Comparison of ENCODE assay signal across 11 cellular contexts in the genomic region with DNA sequence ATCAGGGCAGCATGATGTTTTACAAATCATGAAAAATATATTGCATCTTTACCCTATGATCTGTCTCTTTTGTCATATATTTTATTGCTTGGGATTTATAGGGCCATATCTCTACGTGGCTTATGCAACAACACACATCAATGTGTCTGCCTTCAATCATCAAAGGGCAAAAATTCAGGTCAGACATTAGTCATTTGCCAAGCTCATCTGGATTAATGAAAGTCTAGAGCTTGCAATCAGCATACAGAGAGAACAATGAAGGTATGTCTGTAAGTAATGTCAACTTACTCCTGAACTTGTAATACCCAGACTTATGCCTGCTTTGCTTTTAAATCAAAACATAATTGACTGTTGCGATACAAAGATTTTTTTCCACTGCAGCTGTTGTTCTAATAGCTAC.
DNase-seq lines count a peak whose midpoint lies in the region; FAIRE-seq and TF ChIP-seq lines count a peak whose summit lies in the region.
"Had no signal": no experiment of that assay in that cellular context is flagged by ENCODE, and none has a peak within 500 bp of the region (broad histone marks: within the 10 kb centered on the region; RNA-seq: fewer than 3 reads in every experiment).

No MANE protein-coding gene starts in this region.

- TF ChIP-seq CTCF in bronchial epithelial cell (IDR thresholded peaks at IDR 0.05; ENCODE audit: insufficient read depth, low read length, severe bottlenecking) (no peak), retinal pigment epithelial cell (conservative IDR thresholded peaks at IDR 0.05; ENCODE audit: low read depth, low read length) (no peak)

- no peaks in the 10 kb centered on the region for H3K27me3 ChIP-seq in bronchial epithelial cell (ENCODE audit: control insufficient read depth, insufficient read depth, low read length)
- H3K27me3 ChIP-seq: BLaER1 had no signal

- DNase-seq in DMS53 treated with DMSO at 0.1 percent for 48 hours (lab: John Stamatoyannopoulos, UW; ENCODE audit: unreplicated experiment) (peak; percentile 22), HT-29 (ENCODE audit: low spot score) (peak; percentile 9), bronchial epithelial cell (ENCODE audit: low read depth) (peak; percentile 70), retinal pigment epithelial cell (ENCODE audit: low read depth) (peak; percentile 23), T1000 (lab: John Stamatoyannopoulos, UW) (no peak), H54 (ENCODE audit: insufficient read length, low spot score) (no peak), ACHN (no peak)
- DNase-seq: Caco-2; CD8-positive, alpha-beta memory T cell had no signal

- in situ Hi-C loops in ACHN (cut with HindIII; ENCODE audit: low pct_ligation_motif_present, low pct_unique_long_range_greater_than_20kb, low sequenced_read_pairs), result no loop called here

- FAIRE-seq in bronchial epithelial cell (lab: Jason Lieb, UNC), result no peak
- no peak for FAIRE-seq in H54 (lab: Jason Lieb, UNC)
- FAIRE-seq: A549 had no signal

- H3K4me3 ChIP-seq in bronchial epithelial cell (ENCODE audit: low read depth, low read length) (no peak overlapping the region), retinal pigment epithelial cell (ENCODE audit: low read length) (no peak overlapping the region)
- H3K4me3 ChIP-seq: A549, BLaER1 had no signal

- H3K36me3 ChIP-seq in bronchial epithelial cell (ENCODE audit: control insufficient read depth, insufficient read depth, low read length), result no peaks in the 10 kb centered on the region
- H3K36me3 ChIP-seq: BLaER1 had no signal

- no peak for TF ChIP-seq POLR2A in H54 (IDR thresholded peaks at IDR 0.05; ENCODE audit: low read depth, low read length)

Comparison
In these comparisons a context has a peak if more than half of its experiments do, and no peak if none do; other contexts are left out.
1. DNase-seq: peak in DMS53 treated with DMSO at 0.1 percent for 48 hours (single experiment), HT-29 (single experiment), bronchial epithelial cell (single experiment) and retinal pigment epithelial cell (single experiment); none in T1000 (single experiment), H54 (single experiment) and ACHN (single experiment).